ENCODE assay signal across 1 cellular context in genomic region chr9:126335837-126336236, GRCh38.
TF ChIP-seq lines count a peak whose summit lies in the region.

No MANE protein-coding gene starts in this region.

TF ChIP-seq in HepG2, 621 proteins besides CTCF, POLR2A, EP300 and RAD21 (continued from another document and continues in another):
- TF ChIP-seq ZBTB39 (CRISPR knock-in tag; IDR thresholded peaks at IDR 0.05) (0 out of 2 replicates have a peak, but pooled peaks have one; percentile 21), ZNF282 (IDR thresholded peaks at IDR 0.05; ENCODE audit: partially characterized antibody) (no peak), ZNF614 (CRISPR knock-in tag; IDR thresholded peaks at IDR 0.05; ENCODE audit: borderline replicate concordance) (no peak), SPEN (CRISPR knock-in tag; IDR thresholded peaks at IDR 0.05; ENCODE audit: low read depth) (peak; percentile 36; the same call in 1 of the 2 replicates), ZNF550 (CRISPR knock-in tag; IDR thresholded peaks at IDR 0.05; ENCODE audit: borderline replicate concordance) (no peak), CEBPZ (IDR thresholded peaks at IDR 0.05; ENCODE audit: low read length) (no peak), MLXIP (CRISPR knock-in tag; IDR thresholded peaks at IDR 0.05; ENCODE audit: borderline replicate concordance) (no peak), ZFAT (CRISPR knock-in tag; conservative IDR thresholded peaks at IDR 0.05) (no peak), ZNF768 (CRISPR knock-in tag; IDR thresholded peaks at IDR 0.05) (peak; percentile 46; the same call in 1 of the 2 replicates), JUND (CRISPR knock-in tag; IDR thresholded peaks at IDR 0.05) (no peak), XRCC5 (optimal IDR thresholded peaks at IDR 0.05; ENCODE audit: low read length) (peak; percentile 31), GATAD2A (CRISPR knock-in tag; IDR thresholded peaks at IDR 0.05) (peak; percentile 10; the same call in 1 of the 2 replicates), THAP9 (CRISPR knock-in tag; IDR thresholded peaks at IDR 0.05; ENCODE audit: borderline replicate concordance) (no peak), CHD2 (IDR thresholded peaks at IDR 0.05; ENCODE audit: low read depth, low read length) (no peak), RXRA (CRISPR knock-in tag; IDR thresholded peaks at IDR 0.05) (no peak), SMYD3 (CRISPR knock-in tag; IDR thresholded peaks at IDR 0.05) (no peak), CENPX (CRISPR knock-in tag; IDR thresholded peaks at IDR 0.05) (no peak), RNF2 (conservative IDR thresholded peaks at IDR 0.05; ENCODE audit: low read depth) (no peak), ZNF253 (CRISPR knock-in tag; IDR thresholded peaks at IDR 0.05; ENCODE audit: borderline replicate concordance) (no peak), REST (IDR thresholded peaks at IDR 0.05; ENCODE audit: borderline replicate concordance in 1 of 2, low read depth in 1 of 2, low read length in 2 of 2) (no peak), NR2C2 (CRISPR knock-in tag; IDR thresholded peaks at IDR 0.05; ENCODE audit: borderline replicate concordance) (no peak), NCOA1 (CRISPR knock-in tag; IDR thresholded peaks at IDR 0.05) (0 out of 2 replicates have a peak, but pooled peaks have one; percentile 35), MYC (CRISPR knock-in tag; IDR thresholded peaks at IDR 0.05; ENCODE audit: borderline replicate concordance) (0 out of 2 replicates have a peak, but pooled peaks have one; percentile 13), FOSL1 (CRISPR knock-in tag; IDR thresholded peaks at IDR 0.05; ENCODE audit: borderline replicate concordance) (no peak), HOXD1 (CRISPR knock-in tag; IDR thresholded peaks at IDR 0.05) (no peak), NCOA5 (CRISPR knock-in tag; IDR thresholded peaks at IDR 0.05) (no peak), NR2F1 (CRISPR knock-in tag; IDR thresholded peaks at IDR 0.05) (no peak), ZKSCAN1 (IDR thresholded peaks at IDR 0.05; ENCODE audit: low read length) (no peak), ZNF362 (CRISPR knock-in tag; IDR thresholded peaks at IDR 0.05; ENCODE audit: borderline replicate concordance) (no peak), HIC2 (CRISPR knock-in tag; IDR thresholded peaks at IDR 0.05; ENCODE audit: low read depth) (peak; percentile 75), GPN1 (CRISPR knock-in tag; IDR thresholded peaks at IDR 0.05; ENCODE audit: borderline replicate concordance) (no peak), HOXA9 (CRISPR knock-in tag; IDR thresholded peaks at IDR 0.05; ENCODE audit: borderline replicate concordance) (no peak), ZNF235 (CRISPR knock-in tag; IDR thresholded peaks at IDR 0.05; ENCODE audit: borderline replicate concordance) (no peak), ZNF430 (CRISPR knock-in tag; IDR thresholded peaks at IDR 0.05) (no peak), TEAD2 (CRISPR knock-in tag; IDR thresholded peaks at IDR 0.05) (no peak), NR2F2 (IDR thresholded peaks at IDR 0.05; ENCODE audit: borderline replicate concordance, low read depth) (no peak), ZNF503 (CRISPR knock-in tag; IDR thresholded peaks at IDR 0.05) (no peak), RORA (CRISPR knock-in tag; IDR thresholded peaks at IDR 0.05) (no peak), ZNF337 (CRISPR knock-in tag; IDR thresholded peaks at IDR 0.05; ENCODE audit: borderline replicate concordance, low read depth) (no peak), NFE2L1 (CRISPR knock-in tag; IDR thresholded peaks at IDR 0.05; ENCODE audit: borderline replicate concordance) (no peak), STAT5B (CRISPR knock-in tag; IDR thresholded peaks at IDR 0.05) (no peak), ZNF331 (CRISPR knock-in tag; IDR thresholded peaks at IDR 0.05) (no peak), ZBTB42 (CRISPR knock-in tag; IDR thresholded peaks at IDR 0.05) (no peak), KDM5B (CRISPR knock-in tag; IDR thresholded peaks at IDR 0.05; ENCODE audit: borderline replicate concordance) (no peak; the same call in 1 of the 2 replicates)
